In genomic region chr17:8807070-8807550, GRCh38 we compare ENCODE assay signal across 9 cellular contexts. TPM values are rescaled to one million over a fixed set of nuclear protein-coding genes. Genes with fewer than 3 reads are reported as not detected.
A peak's percentile ranks its signal among the peaks of the same experiment; 100 is the strongest.
DNase-seq lines count a peak whose midpoint lies in the region; ATAC-seq and TF ChIP-seq lines count a peak whose summit lies in the region.
"Had no signal": no experiment of that assay in that cellular context is flagged by ENCODE, and none has a peak within 500 bp of the region (broad histone marks: within the 10 kb centered on the region; RNA-seq: fewer than 3 reads in every experiment).

No MANE protein-coding gene starts in this region.

- H3K4me3 ChIP-seq in smooth muscle cell = no peak overlapping the region

- H3K36me3 ChIP-seq in smooth muscle cell (ENCODE audit: low read depth) = no peaks in the 10 kb centered on the region

- peak overlapping the region; percentile 41 for H2AFZ ChIP-seq in smooth muscle cell (ENCODE audit: low read depth)

- no peaks in the 10 kb centered on the region for H3K4me1 ChIP-seq in smooth muscle cell (ENCODE audit: low read depth)

- H3F3A ChIP-seq in smooth muscle cell (ENCODE audit: low read depth) = no peaks in the 10 kb centered on the region

- WGBS in smooth muscle cell (ENCODE audit: low lambda C conversion rate) = 42% methylated on average over 4 of the region's 4 CpGs

- H3K79me2 ChIP-seq in smooth muscle cell (ENCODE audit: low read depth) = no peaks in the 10 kb centered on the region

- peak; percentile 82 for ATAC-seq in GM19035 (IDR thresholded peaks at IDR 0.05; ENCODE audit: unreplicated experiment)
- ATAC-seq in HG02981 (IDR thresholded peaks at IDR 0.05; ENCODE audit: unreplicated experiment) = peak; percentile 93

- no peak overlapping the region for H3K27ac ChIP-seq in smooth muscle cell (ENCODE audit: low read depth)

- no peaks in the 10 kb centered on the region for H4K20me1 ChIP-seq in smooth muscle cell (ENCODE audit: low read depth)

- no peak for TF ChIP-seq CTCF in smooth muscle cell (IDR thresholded peaks at IDR 0.05; ENCODE audit: borderline replicate concordance, insufficient read depth, poor library complexity, severe bottlenecking)

- H3K9ac ChIP-seq in smooth muscle cell (ENCODE audit: low read depth) = no peak overlapping the region

- TF ChIP-seq POLR2A in Raji (IDR thresholded peaks at IDR 0.05; ENCODE audit: insufficient read depth, low read depth, low read length) = 0 out of 2 replicates have a peak, but pooled peaks have one; percentile 6

- DNase-seq in Ammon's horn (ENCODE audit: low spot score) = peak; percentile 54
- no peak for DNase-seq in smooth muscle cell (lab: John Stamatoyannopoulos, UW; ENCODE audit: unreplicated experiment)
- DNase-seq in SHP77 treated with DMSO at 0.1 percent for 48 hours (lab: John Stamatoyannopoulos, UW) = no peak
- no peak for DNase-seq in NCI-H1694 treated with DMSO at 0.1 percent for 48 hours (lab: John Stamatoyannopoulos, UW)
- DNase-seq in HT-29 (ENCODE audit: low spot score) = no peak
- DNase-seq: DND-41 had no signal

- no peaks in the 10 kb centered on the region for H3K27me3 ChIP-seq in smooth muscle cell (ENCODE audit: low read depth)

- H3K4me2 ChIP-seq in smooth muscle cell = no peak overlapping the region

- H3K9me3 ChIP-seq in smooth muscle cell (replicated peaks; ENCODE audit: low read depth) = no peaks in the 10 kb centered on the region

RNA-seq across cellular contexts. Expression of gene MFSD6L, which starts 7.9 kb away (rescaled TPM):
- 0.13 and 0.49 TPM in 2 replicates for total RNA-seq in smooth muscle cell
- 0.41 TPM in 1 of 2 replicates, not detected in the other for polyA plus RNA-seq in smooth muscle cell
- total RNA-seq in HT-29 (2014; rRNA removed; shearing (Covaris generic)) = not detected in 2 replicates

RNA-seq across cellular contexts. Expression of gene SPDYE4, which starts 48.8 kb away (rescaled TPM):
- not detected in 2 replicates for total RNA-seq in smooth muscle cell
- polyA plus RNA-seq in smooth muscle cell = not detected in 2 replicates
- total RNA-seq in HT-29 (2014; rRNA removed; shearing (Covaris generic)) = not detected in 2 replicates
